Comparison of ENCODE assay signal across 2 cellular contexts in genomic region chr14:88009486-88009885, GRCh38.
A peak's percentile ranks its signal among the peaks of the same experiment; 100 is the strongest.
TF ChIP-seq lines count a peak whose summit lies in the region.

No MANE protein-coding gene starts in this region.

TF ChIP-seq in HepG2, 621 proteins besides CTCF, POLR2A, EP300 and RAD21:
- TF ChIP-seq, protein P1, sequence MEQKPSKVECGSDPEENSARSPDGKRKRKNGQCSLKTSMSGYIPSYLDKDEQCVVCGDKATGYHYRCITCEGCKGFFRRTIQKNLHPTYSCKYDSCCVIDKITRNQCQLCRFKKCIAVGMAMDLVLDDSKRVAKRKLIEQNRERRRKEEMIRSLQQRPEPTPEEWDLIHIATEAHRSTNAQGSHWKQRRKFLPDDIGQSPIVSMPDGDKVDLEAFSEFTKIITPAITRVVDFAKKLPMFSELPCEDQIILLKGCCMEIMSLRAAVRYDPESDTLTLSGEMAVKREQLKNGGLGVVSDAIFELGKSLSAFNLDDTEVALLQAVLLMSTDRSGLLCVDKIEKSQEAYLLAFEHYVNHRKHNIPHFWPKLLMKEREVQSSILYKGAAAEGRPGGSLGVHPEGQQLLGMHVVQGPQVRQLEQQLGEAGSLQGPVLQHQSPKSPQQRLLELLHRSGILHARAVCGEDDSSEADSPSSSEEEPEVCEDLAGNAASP (CRISPR knock-in tag; IDR thresholded peaks at IDR 0.05; ENCODE audit: borderline replicate concordance), result no peak
- TF ChIP-seq ATF4 (CRISPR knock-in tag; IDR thresholded peaks at IDR 0.05), result no peak
- TF ChIP-seq ATF7 (IDR thresholded peaks at IDR 0.05), result peak; percentile 83
- no peak for TF ChIP-seq ATF7 (CRISPR knock-in tag; IDR thresholded peaks at IDR 0.05)
- no peak for TF ChIP-seq ZBTB1 (CRISPR knock-in tag; IDR thresholded peaks at IDR 0.05; ENCODE audit: borderline replicate concordance)
TF ChIP-seq in HepG2: peak in this region for 1.

TF ChIP-seq in SK-N-SH, 30 proteins besides CTCF, POLR2A, EP300 and RAD21:
- TF ChIP-seq MAX (IDR thresholded peaks at IDR 0.05; ENCODE audit: low read depth) (no peak), RFX5 (IDR thresholded peaks at IDR 0.05; ENCODE audit: low read length) (no peak)
- TF ChIP-seq, protein P2, sequence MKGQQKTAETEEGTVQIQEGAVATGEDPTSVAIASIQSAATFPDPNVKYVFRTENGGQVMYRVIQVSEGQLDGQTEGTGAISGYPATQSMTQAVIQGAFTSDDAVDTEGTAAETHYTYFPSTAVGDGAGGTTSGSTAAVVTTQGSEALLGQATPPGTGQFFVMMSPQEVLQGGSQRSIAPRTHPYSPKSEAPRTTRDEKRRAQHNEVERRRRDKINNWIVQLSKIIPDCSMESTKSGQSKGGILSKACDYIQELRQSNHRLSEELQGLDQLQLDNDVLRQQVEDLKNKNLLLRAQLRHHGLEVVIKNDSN (IDR thresholded peaks at IDR 0.05; ENCODE audit: borderline replicate concordance, low read depth), result no peak
- TF ChIP-seq, protein P3, sequence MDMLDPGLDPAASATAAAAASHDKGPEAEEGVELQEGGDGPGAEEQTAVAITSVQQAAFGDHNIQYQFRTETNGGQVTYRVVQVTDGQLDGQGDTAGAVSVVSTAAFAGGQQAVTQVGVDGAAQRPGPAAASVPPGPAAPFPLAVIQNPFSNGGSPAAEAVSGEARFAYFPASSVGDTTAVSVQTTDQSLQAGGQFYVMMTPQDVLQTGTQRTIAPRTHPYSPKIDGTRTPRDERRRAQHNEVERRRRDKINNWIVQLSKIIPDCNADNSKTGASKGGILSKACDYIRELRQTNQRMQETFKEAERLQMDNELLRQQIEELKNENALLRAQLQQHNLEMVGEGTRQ (IDR thresholded peaks at IDR 0.05; ENCODE audit: borderline replicate concordance, low read depth, low read length), result no peak
TF ChIP-seq in SK-N-SH: peak in this region for 0.
